ENCODE assay signal across 30 cellular contexts in the genomic region with DNA sequence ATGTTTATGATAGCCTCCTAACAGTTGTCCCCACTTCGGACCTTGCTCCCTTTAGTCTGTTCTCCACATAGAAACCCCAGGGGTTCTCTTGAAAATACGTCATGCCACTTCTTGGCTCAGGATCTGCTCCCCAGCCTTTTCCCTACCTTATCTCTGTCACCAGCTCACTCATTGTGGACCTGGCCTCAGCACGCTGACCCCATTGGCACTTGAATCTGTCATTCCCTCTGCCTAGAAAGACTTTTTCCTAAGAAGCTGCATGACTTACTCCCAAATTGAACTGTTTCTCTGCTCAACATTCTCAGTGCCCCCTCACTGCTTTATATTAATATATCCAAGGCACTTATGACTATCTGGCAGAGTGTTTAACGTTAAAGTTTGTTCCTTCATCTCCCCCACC. TPM values are rescaled to one million over a fixed set of nuclear protein-coding genes. Genes with fewer than 3 reads are reported as not detected.
"Had no signal": no experiment of that assay in that cellular context is flagged by ENCODE, and none has a peak within 500 bp of the region (broad histone marks: within the 10 kb centered on the region; RNA-seq: fewer than 3 reads in every experiment).

No MANE protein-coding gene starts in this region.

- H3K27ac ChIP-seq: esophagus squamous epithelium, left ventricle myocardium inferior, neutrophil, parathyroid adenoma, right lobe of liver, stomach, thoracic aorta, transverse colon had no signal

- H3K27me3 ChIP-seq: esophagus squamous epithelium, heart right ventricle, neutrophil, right lobe of liver, stomach, transverse colon had no signal

- H3K9me3 ChIP-seq: neutrophil, right lobe of liver, thoracic aorta had no signal

- H3K79me2 ChIP-seq: parathyroid adenoma had no signal

- H2AFZ ChIP-seq: parathyroid adenoma had no signal

- H3K9ac ChIP-seq: parathyroid adenoma had no signal

- ATAC-seq: effector memory CD8-positive, alpha-beta T cell; heart right ventricle; left colon; mucosa of descending colon; natural killer cell treated with Interleukin-12 subunit alpha and Interleukin-12 subunit beta and Interleukin-15 and Interleukin-18, amount 100 ng/mL, for 72 hours; right lobe of liver; stimulated activated effector memory CD8-positive, alpha-beta T cell treated with anti-CD3 and anti-CD28 coated beads, Interleukin-12 subunit alpha, Interleukin-12 subunit beta, amount 100 ng/mL, for 72 hours had no signal

- H3K36me3 ChIP-seq: esophagus squamous epithelium, heart right ventricle, left ventricle myocardium inferior, neutrophil, right lobe of liver, stomach, thoracic aorta, transverse colon had no signal

- FAIRE-seq: endometrium, islet of Langerhans had no signal

- H3K4me3 ChIP-seq: esophagus squamous epithelium, heart right ventricle, left ventricle myocardium inferior, mucosa of descending colon, right lobe of liver, stomach, thoracic aorta, transverse colon had no signal

- H3K4me1 ChIP-seq: esophagus squamous epithelium, right lobe of liver, stomach had no signal

- DNase-seq: cortex of kidney; effector memory CD8-positive, alpha-beta T cell; esophagus squamous epithelium; foreskin melanocyte; glutamatergic neuron; heart right ventricle; hippocampal formation; left colon; left ventricle myocardium inferior; mesenchymal stem cell; mucosa of descending colon; naive B cell; right lobe of liver; stimulated activated CD4-positive, alpha-beta T cell treated with anti-CD3 and anti-CD28 coated beads, Interleukin-2, amount 100 ng/mL, for 24 hours; stimulated activated CD4-positive, alpha-beta T cell treated with anti-CD3 and anti-CD28 coated beads, Interleukin-4, amount 100 ng/mL, for 24 hours; stimulated activated naive CD4-positive, alpha-beta T cell treated with Interleukin-2 at 50 U/mL for 16 hours; stomach; transverse colon had no signal

RNA-seq across cellular contexts. Expression of a gene that starts 12.3 kb away (rescaled TPM):
- total RNA-seq: dermis microvascular lymphatic vessel endothelial cell; kidney epithelial cell; lung microvascular endothelial cell; natural killer cell treated with Interleukin-12 subunit alpha and Interleukin-12 subunit beta and Interleukin-15 and Interleukin-18, amount 100 ng/mL, for 72 hours; neural crest cell; progenitor cell of endocrine pancreas had no signal
